Comparison of ENCODE assay signal across 1 cellular context in the genomic region with DNA sequence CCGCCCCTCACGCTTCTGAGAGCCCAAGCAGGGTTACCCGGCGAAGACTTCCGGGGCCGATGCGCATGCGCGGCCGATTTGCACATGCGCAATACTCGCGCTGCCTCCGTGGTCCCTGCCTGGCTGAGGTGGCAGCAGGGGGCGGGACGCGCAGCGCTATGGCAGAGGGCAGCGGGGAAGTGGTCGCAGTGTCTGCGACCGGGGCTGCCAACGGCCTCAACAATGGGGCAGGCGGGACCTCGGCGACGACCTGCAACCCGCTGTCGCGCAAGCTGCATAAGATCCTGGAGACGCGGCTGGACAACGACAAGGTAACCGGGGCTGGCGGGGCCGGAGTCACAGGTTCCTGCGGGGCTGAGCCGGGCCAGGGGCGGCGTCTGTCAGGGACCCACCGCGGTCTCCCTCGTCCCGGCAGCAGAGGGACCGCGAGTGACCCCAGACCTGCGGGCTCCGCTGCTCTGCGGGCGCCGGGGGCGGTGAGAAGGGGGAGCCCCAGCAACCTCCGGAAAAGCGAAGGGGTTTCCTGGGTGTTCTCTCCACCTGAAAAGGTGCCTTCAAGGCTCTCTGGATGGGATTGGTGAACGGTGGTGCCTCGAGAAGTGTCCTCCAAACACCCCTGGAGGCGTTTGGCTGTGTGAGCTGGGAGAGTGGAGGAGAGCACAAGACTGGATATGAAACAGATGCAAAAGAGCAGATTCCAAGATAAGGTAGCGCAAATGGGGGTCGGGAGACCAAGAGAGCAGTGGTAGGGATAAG.
TF ChIP-seq lines count a peak whose summit lies in the region.

Gene COG6 (plus strand): TSS at position 94 of the 756 bp plus-strand sequence. CDS start 65 bp downstream, at position 159.

TF ChIP-seq in H1, 55 proteins besides CTCF, POLR2A, EP300 and RAD21 (continued from another document):
- TF ChIP-seq USF2 (IDR thresholded peaks at IDR 0.05; ENCODE audit: low read length) (no peak), SIRT6 (IDR thresholded peaks at IDR 0.05; ENCODE audit: low read length) (no peak), CHD2 (IDR thresholded peaks at IDR 0.05; ENCODE audit: low read length) (no peak), KDM1A (IDR thresholded peaks at IDR 0.05; ENCODE audit: borderline replicate concordance, low read length) (no peak), MAFK (IDR thresholded peaks at IDR 0.05; ENCODE audit: low read depth, low read length) (no peak), GABPA (IDR thresholded peaks at IDR 0.05; ENCODE audit: borderline replicate concordance, insufficient read depth, low read length) (no peak), CREB1 (IDR thresholded peaks at IDR 0.05) (peak; percentile 82), KDM4A (IDR thresholded peaks at IDR 0.05; ENCODE audit: low read depth, low read length, severe bottlenecking) (peak; percentile 96), SP2 (IDR thresholded peaks at IDR 0.05; ENCODE audit: low read length) (no peak), TCF12 (IDR thresholded peaks at IDR 0.05; ENCODE audit: low read depth, low read length) (no peak), CBX8 (IDR thresholded peaks at IDR 0.05; ENCODE audit: borderline replicate concordance, low read depth, low read length) (no peak), GTF2F1 (IDR thresholded peaks at IDR 0.05; ENCODE audit: borderline replicate concordance, low read depth, low read length) (no peak), NANOG (IDR thresholded peaks at IDR 0.05; ENCODE audit: insufficient read depth, low read depth, low read length, poor library complexity, severe bottlenecking) (no peak), FOSL1 (IDR thresholded peaks at IDR 0.05; ENCODE audit: insufficient read depth, low read depth, low read length) (no peak), CHD1 (IDR thresholded peaks at IDR 0.05; ENCODE audit: low read depth, low read length) (no peak), CEBPB (IDR thresholded peaks at IDR 0.05; ENCODE audit: low read depth, low read length) (no peak), TAF7 (optimal IDR thresholded peaks at IDR 0.05; ENCODE audit: borderline replicate concordance, low read depth, low read length) (peak; percentile 14), ZNF274 (IDR thresholded peaks at IDR 0.05; ENCODE audit: borderline replicate concordance, extremely low read depth, low read length) (no peak), YY1 (IDR thresholded peaks at IDR 0.05; ENCODE audit: low read depth, low read length) (no peak), PHF8 (conservative IDR thresholded peaks at IDR 0.05; ENCODE audit: low read depth, low read length) (peak; percentile 55), NRF1 (IDR thresholded peaks at IDR 0.05; ENCODE audit: low read depth, low read length) (peak; percentile 94), ASH2L (IDR thresholded peaks at IDR 0.05; ENCODE audit: low read length) (peak; percentile 89), SP4 (IDR thresholded peaks at IDR 0.05; ENCODE audit: low read length) (no peak), POU5F1 (IDR thresholded peaks at IDR 0.05; ENCODE audit: low read depth, low read length) (no peak), TAF1 (IDR thresholded peaks at IDR 0.05; ENCODE audit: low read depth, low read length) (peak; percentile 62; the same call in 1 of the 2 replicates), JUN (IDR thresholded peaks at IDR 0.05; ENCODE audit: low read depth, low read length) (no peak), RFX5 (IDR thresholded peaks at IDR 0.05; ENCODE audit: borderline replicate concordance, low read depth, low read length) (no peak), SP1 (IDR thresholded peaks at IDR 0.05; ENCODE audit: low read depth, low read length) (no peak), SUZ12 (IDR thresholded peaks at IDR 0.05; ENCODE audit: low read length) (no peak), BRCA1 (IDR thresholded peaks at IDR 0.05; ENCODE audit: low read depth, low read length) (no peak), RXRA (IDR thresholded peaks at IDR 0.05; ENCODE audit: insufficient read depth, low read depth, low read length) (no peak), KDM5A (IDR thresholded peaks at IDR 0.05; ENCODE audit: low read length) (no peak), SRF (IDR thresholded peaks at IDR 0.05; ENCODE audit: low read depth, low read length) (no peak), SIN3A (conservative IDR thresholded peaks at IDR 0.05 in 1 of 2, IDR thresholded peaks at IDR 0.05 in 1 of 2; ENCODE audit: low read depth in 1 of 2, low read length in 2 of 2) (peak; percentile 18 to 55; a peak in 2 of 4 replicates), SIX5 (IDR thresholded peaks at IDR 0.05; ENCODE audit: low read depth, low read length) (no peak), SAP30 (IDR thresholded peaks at IDR 0.05; ENCODE audit: insufficient read depth, insufficient replicate concordance, low read length) (no peak), CBX5 (IDR thresholded peaks at IDR 0.05; ENCODE audit: low read depth, low read length) (no peak), HDAC2 (IDR thresholded peaks at IDR 0.05; ENCODE audit: borderline replicate concordance in 1 of 2, low read depth in 2 of 2, low read length in 2 of 2) (no peak), CHD7 (IDR thresholded peaks at IDR 0.05; ENCODE audit: insufficient replicate concordance, low read length) (no peak), TBP (IDR thresholded peaks at IDR 0.05; ENCODE audit: low read depth, low read length) (peak; percentile 32; the same call in 1 of the 2 replicates), RBBP5 (IDR thresholded peaks at IDR 0.05; ENCODE audit: borderline replicate concordance, low read depth, low read length) (no peak; the same call in 1 of the 2 replicates), CTBP2 (IDR thresholded peaks at IDR 0.05; ENCODE audit: borderline replicate concordance, insufficient read depth, insufficient read length, low read length) (no peak), BACH1 (IDR thresholded peaks at IDR 0.05; ENCODE audit: low read length) (no peak), E2F6 (IDR thresholded peaks at IDR 0.05) (peak; percentile 22; the same call in 1 of the 2 replicates), RNF2 (IDR thresholded peaks at IDR 0.05; ENCODE audit: borderline replicate concordance, low read depth, low read length, missing control alignments, poor library complexity, severe bottlenecking) (no peak), EZH2 (IDR thresholded peaks at IDR 0.05; ENCODE audit: low read depth, low read length, severe bottlenecking) (no peak), TEAD4 (IDR thresholded peaks at IDR 0.05; ENCODE audit: low read depth, low read length) (no peak), EGR1 (IDR thresholded peaks at IDR 0.05; ENCODE audit: borderline replicate concordance, low read depth, low read length) (no peak), JUND (IDR thresholded peaks at IDR 0.05; ENCODE audit: low read length) (no peak), POLR2AphosphoS5 (IDR thresholded peaks at IDR 0.05; ENCODE audit: low read depth, low read length) (0 out of 2 replicates have a peak, but pooled peaks have one; percentile 40), BCL11A (IDR thresholded peaks at IDR 0.05; ENCODE audit: low read depth in 2 of 2, low read length in 2 of 2) (no peak)
- TF ChIP-seq, protein P1, sequence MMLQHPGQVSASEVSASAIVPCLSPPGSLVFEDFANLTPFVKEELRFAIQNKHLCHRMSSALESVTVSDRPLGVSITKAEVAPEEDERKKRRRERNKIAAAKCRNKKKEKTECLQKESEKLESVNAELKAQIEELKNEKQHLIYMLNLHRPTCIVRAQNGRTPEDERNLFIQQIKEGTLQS (IDR thresholded peaks at IDR 0.05; ENCODE audit: insufficient read depth, low read depth, low read length), result no peak
- TF ChIP-seq, protein P2, sequence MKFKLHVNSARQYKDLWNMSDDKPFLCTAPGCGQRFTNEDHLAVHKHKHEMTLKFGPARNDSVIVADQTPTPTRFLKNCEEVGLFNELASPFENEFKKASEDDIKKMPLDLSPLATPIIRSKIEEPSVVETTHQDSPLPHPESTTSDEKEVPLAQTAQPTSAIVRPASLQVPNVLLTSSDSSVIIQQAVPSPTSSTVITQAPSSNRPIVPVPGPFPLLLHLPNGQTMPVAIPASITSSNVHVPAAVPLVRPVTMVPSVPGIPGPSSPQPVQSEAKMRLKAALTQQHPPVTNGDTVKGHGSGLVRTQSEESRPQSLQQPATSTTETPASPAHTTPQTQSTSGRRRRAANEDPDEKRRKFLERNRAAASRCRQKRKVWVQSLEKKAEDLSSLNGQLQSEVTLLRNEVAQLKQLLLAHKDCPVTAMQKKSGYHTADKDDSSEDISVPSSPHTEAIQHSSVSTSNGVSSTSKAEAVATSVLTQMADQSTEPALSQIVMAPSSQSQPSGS (IDR thresholded peaks at IDR 0.05; ENCODE audit: low read length), result no peak
- TF ChIP-seq, protein P3, sequence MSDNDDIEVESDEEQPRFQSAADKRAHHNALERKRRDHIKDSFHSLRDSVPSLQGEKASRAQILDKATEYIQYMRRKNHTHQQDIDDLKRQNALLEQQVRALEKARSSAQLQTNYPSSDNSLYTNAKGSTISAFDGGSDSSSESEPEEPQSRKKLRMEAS (IDR thresholded peaks at IDR 0.05), result peak; percentile 50
